In genomic region chr1:236861560-236862230, GRCh38 we compare ENCODE assay signal across 9 cellular contexts.
DNase-seq lines count a peak whose midpoint lies in the region; ATAC-seq and TF ChIP-seq lines count a peak whose summit lies in the region.
"Had no signal": no experiment of that assay in that cellular context is flagged by ENCODE, and none has a peak within 500 bp of the region (broad histone marks: within the 10 kb centered on the region; RNA-seq: fewer than 3 reads in every experiment).

No MANE protein-coding gene starts in this region.

- H3K27me3 ChIP-seq in GM23338 (ENCODE audit: insufficient read depth): no peaks in the 10 kb centered on the region
- H3K27me3 ChIP-seq in left ventricle myocardium inferior (ENCODE audit: low read depth): no peaks in the 10 kb centered on the region
- no peaks in the 10 kb centered on the region for H3K27me3 ChIP-seq in colonic mucosa
- H3K27me3 ChIP-seq: thyroid gland had no signal

- no peak overlapping the region for H2AFZ ChIP-seq in GM23338

- H3K36me3 Mint-ChIP-seq in GM23338 (ENCODE audit: low read depth): peaks cover 39% of the 10 kb centered on the region
- H3K36me3 Mint-ChIP-seq in activated T-helper 17 cell treated with anti-CD3 and anti-CD28 coated beads, Interleukin-2, amount 50 U/mL, for 72 hours (ENCODE audit: low read depth): peaks cover 99% of the 10 kb centered on the region

- H3K27ac Mint-ChIP-seq in GM23338: 0 out of 2 replicates have a peak overlapping the region, but pooled peaks have one; percentile 50
- peak overlapping the region; percentile 62 for H3K27ac Mint-ChIP-seq in activated T-helper 17 cell treated with anti-CD3 and anti-CD28 coated beads, Interleukin-2, amount 50 U/mL, for 72 hours

- H3K4me1 ChIP-seq in GM23338 (ENCODE audit: insufficient read depth): no peaks in the 10 kb centered on the region
- H3K4me1 ChIP-seq in left ventricle myocardium inferior: peaks cover 61% of the 10 kb centered on the region
- no peaks in the 10 kb centered on the region for H3K4me1 ChIP-seq in colonic mucosa

- TF ChIP-seq CTCF in GM23338 (conservative IDR thresholded peaks at IDR 0.05; ENCODE audit: low read depth in 2 of 2): no peak
- TF ChIP-seq CTCF in left ventricle myocardium inferior (IDR thresholded peaks at IDR 0.05; ENCODE audit: borderline replicate concordance): no peak
- no peak for TF ChIP-seq CTCF in colonic mucosa (IDR thresholded peaks at IDR 0.05)

- intact Hi-C loops in left ventricle myocardium inferior (cut with micrococcal nuclease): no loop called here
- intact Hi-C loops in colonic mucosa (cut with DNase I): no loop called here

- H3K4me2 ChIP-seq in GM23338: no peak overlapping the region

- H3K79me2 ChIP-seq in GM23338 (replicated peaks; ENCODE audit: insufficient read depth): no peaks in the 10 kb centered on the region

- no peaks in the 10 kb centered on the region for H3F3A ChIP-seq in GM23338 (replicated peaks; ENCODE audit: low read depth)

- H3K27ac ChIP-seq in GM23338 (ENCODE audit: low read depth) (no peak overlapping the region), left ventricle myocardium inferior (replicated peaks) (peak overlapping the region; percentile 85), colonic mucosa (no peak overlapping the region)
- H3K27ac ChIP-seq: thyroid gland had no signal

- H3K27me3 Mint-ChIP-seq in GM23338 (ENCODE audit: insufficient read depth, low read depth, poor library complexity): no peaks in the 10 kb centered on the region
- H3K27me3 Mint-ChIP-seq in activated T-helper 17 cell treated with anti-CD3 and anti-CD28 coated beads, Interleukin-2, amount 50 U/mL, for 72 hours: no peaks in the 10 kb centered on the region

- no peak overlapping the region for H3K9ac ChIP-seq in colonic mucosa (ENCODE audit: low read depth in 2 of 2, low read length in 2 of 2)

- ATAC-seq in GM23338: no peak
- ATAC-seq in activated T-helper 17 cell treated with anti-CD3 and anti-CD28 coated beads, Interleukin-2, amount 50 U/mL, for 72 hours (replicated peaks): no peak

- no peaks in the 10 kb centered on the region; the same call in 1 of the 2 replicates for H4K20me1 ChIP-seq in GM23338 (replicated peaks; ENCODE audit: insufficient read depth)

- H3K4me3 ChIP-seq in GM23338 (no peak overlapping the region), left ventricle myocardium inferior (no peak overlapping the region), colonic mucosa (no peak overlapping the region)
- H3K4me3 ChIP-seq: thyroid gland had no signal

- no peak overlapping the region for H3K4me3 Mint-ChIP-seq in GM23338
- H3K4me3 Mint-ChIP-seq in activated T-helper 17 cell treated with anti-CD3 and anti-CD28 coated beads, Interleukin-2, amount 50 U/mL, for 72 hours: no peak overlapping the region

- H3K9me3 Mint-ChIP-seq in GM23338: no peaks in the 10 kb centered on the region; the same call in 2 of the 3 replicates
- H3K9me3 Mint-ChIP-seq in activated T-helper 17 cell treated with anti-CD3 and anti-CD28 coated beads, Interleukin-2, amount 50 U/mL, for 72 hours: no peaks in the 10 kb centered on the region

- DNase-seq in GM23338 (ENCODE audit: low spot score): no peak
- DNase-seq in left ventricle myocardium inferior: no peak
- peak; percentile 77 for DNase-seq in renal cortical epithelial cell (ENCODE audit: low read depth)
- DNase-seq in colonic mucosa: no peak
- no peak for DNase-seq in NCI-H2029 (lab: John Stamatoyannopoulos, UW)
- no peak for DNase-seq in NAMALWA (ENCODE audit: low spot score)
- DNase-seq: T-helper 9 cell, thyroid gland had no signal

- H3K36me3 ChIP-seq in GM23338 (ENCODE audit: insufficient read depth) (peaks cover 12% of the 10 kb centered on the region; the same call in 1 of the 2 replicates), left ventricle myocardium inferior (peaks cover 71% of the 10 kb centered on the region), colonic mucosa (no peaks in the 10 kb centered on the region)

- H3K4me1 Mint-ChIP-seq in GM23338: no peaks in the 10 kb centered on the region
- no peaks in the 10 kb centered on the region for H3K4me1 Mint-ChIP-seq in activated T-helper 17 cell treated with anti-CD3 and anti-CD28 coated beads, Interleukin-2, amount 50 U/mL, for 72 hours

- H3K9me3 ChIP-seq in left ventricle myocardium inferior (replicated peaks): no peaks in the 10 kb centered on the region
- H3K9me3 ChIP-seq in colonic mucosa: no peaks in the 10 kb centered on the region
- H3K9me3 ChIP-seq: thyroid gland had no signal

- no peaks in the 10 kb centered on the region for H3K9me2 ChIP-seq in GM23338 (ENCODE audit: insufficient read depth)

TF ChIP-seq in GM23338, 12 proteins besides CTCF, POLR2A, EP300 and RAD21:
- TF ChIP-seq ZNF462 (CRISPR knock-in tag; IDR thresholded peaks at IDR 0.05): no peak
